In genomic region chr4:137082051-137082450, GRCh38 we compare ENCODE assay signal across 16 cellular contexts.
DNase-seq lines count a peak whose midpoint lies in the region; ATAC-seq, FAIRE-seq and TF ChIP-seq lines count a peak whose summit lies in the region.
"Had no signal": no experiment of that assay in that cellular context is flagged by ENCODE, and none has a peak within 500 bp of the region (broad histone marks: within the 10 kb centered on the region; RNA-seq: fewer than 3 reads in every experiment).

No MANE protein-coding gene starts in this region.

- H3K4me3 Mint-ChIP-seq in natural killer cell, result no peak overlapping the region
- H3K4me3 Mint-ChIP-seq: CD4-positive, CD25-positive, alpha-beta regulatory T cell; CD8-positive, alpha-beta memory T cell; H9 had no signal

- no peak overlapping the region for H3K4me3 ChIP-seq in fibroblast of villous mesenchyme (ENCODE audit: low read depth, low read length)

- no peak for ATAC-seq in natural killer cell
- no peak for ATAC-seq in GM18511 (IDR thresholded peaks at IDR 0.05; ENCODE audit: unreplicated experiment)
- ATAC-seq: HepG2 had no signal

- DNase-seq in SK-N-DZ (ENCODE audit: low spot score) (peak; percentile 3), fibroblast of villous mesenchyme (ENCODE audit: low read depth) (peak; percentile 43), natural killer cell (no peak), NCI-H2227 treated with DMSO at 0.1 percent for 48 hours (lab: John Stamatoyannopoulos, UW) (no peak)
- DNase-seq: BE2C; C1 segment of cervical spinal cord; CD4-positive, CD25-positive, alpha-beta regulatory T cell; CD8-positive, alpha-beta memory T cell; COR-L47; GF-D8; H9 had no signal

- no peak for TF ChIP-seq CTCF in fibroblast of villous mesenchyme (IDR thresholded peaks at IDR 0.05; ENCODE audit: insufficient read depth, low read depth, low read length)
- TF ChIP-seq CTCF in natural killer cell (IDR thresholded peaks at IDR 0.05), result no peak

- intact Hi-C loops in natural killer cell (cut with micrococcal nuclease), result no loop called here

- H3K9me3 Mint-ChIP-seq in natural killer cell, result peaks cover 7 to 13% of the 10 kb centered on the region in 2 donors
- H3K9me3 Mint-ChIP-seq: H9 had no signal

- no peaks in the 10 kb centered on the region for H3K27me3 Mint-ChIP-seq in natural killer cell (ENCODE audit: low read depth in 2 of 2)
- H3K27me3 Mint-ChIP-seq: CD4-positive, CD25-positive, alpha-beta regulatory T cell; CD8-positive, alpha-beta memory T cell had no signal

- no peaks in the 10 kb centered on the region for H3K36me3 Mint-ChIP-seq in natural killer cell
- H3K36me3 Mint-ChIP-seq: CD4-positive, CD25-positive, alpha-beta regulatory T cell; CD8-positive, alpha-beta memory T cell had no signal

- FAIRE-seq in endometrium (lab: Jason Lieb, UNC), result peak; percentile 96
- FAIRE-seq: D721Med, H1, HepG2 had no signal

- H3K4me1 Mint-ChIP-seq in natural killer cell, result no peaks in the 10 kb centered on the region
- H3K4me1 Mint-ChIP-seq: CD4-positive, CD25-positive, alpha-beta regulatory T cell; CD8-positive, alpha-beta memory T cell; H9 had no signal

- H3K27ac Mint-ChIP-seq in natural killer cell, result no peak overlapping the region
- H3K27ac Mint-ChIP-seq: CD4-positive, CD25-positive, alpha-beta regulatory T cell; CD8-positive, alpha-beta memory T cell had no signal

Comparison
In these comparisons a context has a peak if more than half of its experiments do, and no peak if none do; other contexts are left out.
1. DNase-seq: peak in SK-N-DZ (single experiment) and fibroblast of villous mesenchyme (single experiment); none in natural killer cell (single experiment) and NCI-H2227 treated with DMSO at 0.1 percent for 48 hours (single experiment).